ENCODE assay signal across 34 cellular contexts in genomic region chr7:27203964-27204594, GRCh38. TPM values are rescaled to one million over a fixed set of nuclear protein-coding genes. Genes with fewer than 3 reads are reported as not detected.
DNase-seq lines count a peak whose midpoint lies in the region; ATAC-seq, FAIRE-seq and TF ChIP-seq lines count a peak whose summit lies in the region.
"Had no signal": no experiment of that assay in that cellular context is flagged by ENCODE, and none has a peak within 500 bp of the region (broad histone marks: within the 10 kb centered on the region; RNA-seq: fewer than 3 reads in every experiment).

No MANE protein-coding gene starts in this region.

- H2BK5ac ChIP-seq in H1 (ENCODE audit: low read depth, low read length), result no peak overlapping the region

- no peak for DNase-seq in T-helper 1 cell
- DNase-seq in H1 (ENCODE audit: low read depth in 1 of 2, low spot score in 2 of 2), result peak in 1 of 2 experiments; percentile 42
- DNase-seq in naive B cell, result no peak
- no peak for DNase-seq in transverse colon
- DNase-seq in esophagus muscularis mucosa (ENCODE audit: extremely low spot score), result no peak
- no peak for DNase-seq in NCI-H2227 (lab: John Stamatoyannopoulos, UW; ENCODE audit: unreplicated experiment)
- DNase-seq: 8988T; activated CD8-positive, alpha-beta T cell treated with anti-CD3 and anti-CD28 coated beads, Interleukin-2, amount 10 ng/mL, durations not matched to agents 7 days and 5 days; activated gamma-delta T cell treated with Interleukin-2 at 50 U/mL for 16 hours; CD4-positive, alpha-beta T cell; cortex of kidney; hypothalamus; immature natural killer cell; NCI-H1092 treated with DMSO at 0.1 percent for 48 hours; NCI-H187; NCI-H2171 treated with DMSO at 0.1 percent for 48 hours; NCI-H524 treated with DMSO at 0.1 percent for 48 hours; NK-92 treated with Interleukin-12 subunit alpha and Interleukin-12 subunit beta, amount 100 ng/mL, for 24 hours; posterior cingulate gyrus; stimulated activated CD4-positive, alpha-beta T cell treated with anti-CD3 and anti-CD28 coated beads, Interleukin-15, amount 100 ng/mL, for 24 hours; stimulated activated naive CD4-positive, alpha-beta T cell treated with Interleukin-2 at 50 U/mL for 16 hours; T-helper 17 cell had no signal

- H2BK15ac ChIP-seq in H1 (ENCODE audit: low read length), result no peak overlapping the region

- in situ Hi-C loops in transverse colon (cut with MboI; ENCODE audit: low pct_ligation_motif_present in 1 of 4, low pct_unique_long_range_greater_than_20kb in 1 of 4, low sequenced_read_pairs in 3 of 4), result loop anchor here (10.0 to 25.0 kb wide), 7 partner anchors 371 to 808 kb away; no protein-coding TSS in a partner anchor

- H3K27ac Mint-ChIP-seq in T-helper 1 cell treated with Interleukin-12 subunit alpha and Interleukin-12 subunit beta and Interleukin-4 antibody, amounts not matched to agents 30 μg/mL and 1 μg/mL, for 36 hours, result peak overlapping the region; percentile 11
- H3K27ac Mint-ChIP-seq in naive B cell, result peak overlapping the region in 5 of 6 donors; percentile 52 to 96 (median 86)
- H3K27ac Mint-ChIP-seq: activated CD8-positive, alpha-beta T cell treated with anti-CD3 and anti-CD28 coated beads, Interleukin-2, amount 10 ng/mL, durations not matched to agents 7 days and 5 days; CD4-positive, alpha-beta T cell; immature natural killer cell; neural progenitor cell; T-helper 17 cell had no signal

- H3K23ac ChIP-seq in H1 (ENCODE audit: insufficient read length), result no peak overlapping the region

- H3K27me3 Mint-ChIP-seq in T-helper 1 cell treated with Interleukin-12 subunit alpha and Interleukin-12 subunit beta and Interleukin-4 antibody, amounts not matched to agents 30 μg/mL and 1 μg/mL, for 36 hours (ENCODE audit: low read depth), result peaks cover 87% of the 10 kb centered on the region
- peaks cover 80 to 96% (median 93%) of the 10 kb centered on the region in 3 donors for H3K27me3 Mint-ChIP-seq in naive B cell

- H3K9me3 Mint-ChIP-seq in T-helper 1 cell treated with Interleukin-12 subunit alpha and Interleukin-12 subunit beta and Interleukin-4 antibody, amounts not matched to agents 30 μg/mL and 1 μg/mL, for 36 hours, result no peaks in the 10 kb centered on the region
- H3K9me3 Mint-ChIP-seq in naive B cell, result peaks cover 0 to 30% (median 9%) of the 10 kb centered on the region in 7 donors
- H3K9me3 Mint-ChIP-seq: CD4-positive, alpha-beta T cell had no signal

- TF ChIP-seq CTCF in H1 (IDR thresholded peaks at IDR 0.05; ENCODE audit: control extremely low read depth in 1 of 3, insufficient read depth in 1 of 3, low read depth in 1 of 3, low read length in 3 of 3), result no peak
- no peak for TF ChIP-seq CTCF in transverse colon (IDR thresholded peaks at IDR 0.05)
- no peak for TF ChIP-seq CTCF in esophagus muscularis mucosa (IDR thresholded peaks at IDR 0.05)

- TF ChIP-seq RAD21 in H1 (IDR thresholded peaks at IDR 0.05 in 1 of 2, conservative IDR thresholded peaks at IDR 0.05 in 1 of 2; ENCODE audit: low read depth in 2 of 2, low read length in 2 of 2), result no peak

- CTCF ChIA-PET in H1 (lab: Charles Lee; ENCODE audit: partially characterized antibody), result interaction anchor here (0.6 to 2.1 kb wide), 8 partner anchors 8 to 571 kb away, joined by 3 to 7 read pairs (median 4); no protein-coding TSS in a partner anchor

- H3K79me2 ChIP-seq in H1 (ENCODE audit: control insufficient read depth in 1 of 2, insufficient read depth in 2 of 2, low read length in 2 of 2), result no peaks in the 10 kb centered on the region

- no peak for TF ChIP-seq POLR2A in H1 (IDR thresholded peaks at IDR 0.05; ENCODE audit: control extremely low read depth in 1 of 2, low read depth in 2 of 2, low read length in 2 of 2)
- no peak for TF ChIP-seq POLR2A in transverse colon (IDR thresholded peaks at IDR 0.05)
- TF ChIP-seq POLR2A in esophagus muscularis mucosa (IDR thresholded peaks at IDR 0.05; ENCODE audit: low read depth), result no peak

- H4K8ac ChIP-seq in H1 (ENCODE audit: extremely low read depth, insufficient read depth, low read length), result no peak overlapping the region

- H3K9ac ChIP-seq in H1 (replicated peaks in 1 of 4; ENCODE audit: extremely low read depth in 1 of 4, low read depth in 3 of 4, low read length in 3 of 4), result no peak overlapping the region
- H3K9ac ChIP-seq: neural progenitor cell had no signal

- 40% methylated on average over 3 of the region's 4 CpGs; no CpG with 5 or more reads in 1 of the 2 experiments for WGBS in H1 (ENCODE audit: extremely low coverage in 1 of 2, insufficient coverage in 1 of 2, insufficient read length in 1 of 2, insufficient replicate concordance in 2 of 2, low coverage in 1 of 2, low lambda C conversion rate in 2 of 2, missing lambda C conversion rate in 1 of 2), 2 experiments
- 17 to 31% methylated on average over 2 to 4 of the region's 4 CpGs for WGBS in transverse colon (ENCODE audit: low coverage in 1 of 2), 2 donors
- WGBS in esophagus muscularis mucosa, result 22% methylated on average over 4 of the region's 4 CpGs

- no peak overlapping the region for H2BK20ac ChIP-seq in H1 (ENCODE audit: low read length)

- no peak overlapping the region for H3K4ac ChIP-seq in H1 (replicated peaks; ENCODE audit: insufficient read length, low read depth, low read length)

- no peak for FAIRE-seq in H1 (lab: Jason Lieb, UNC)
- FAIRE-seq: astrocyte, GM12878, H54 had no signal

- peaks cover 30 to 48% of the 10 kb centered on the region in 2 experiments for H4K20me1 ChIP-seq in H1 (replicated peaks in 1 of 2; ENCODE audit: control insufficient read depth in 1 of 2, insufficient read depth in 2 of 2, low read length in 2 of 2)

- H2AFZ ChIP-seq in H1 (ENCODE audit: low read length), result no peak overlapping the region
- H2AFZ ChIP-seq: neural progenitor cell had no signal

- no peak overlapping the region for H4K5ac ChIP-seq in H1 (ENCODE audit: insufficient read length, low read depth, low read length)

- peaks cover 9% of the 10 kb centered on the region for H3K4me1 Mint-ChIP-seq in T-helper 1 cell treated with Interleukin-12 subunit alpha and Interleukin-12 subunit beta and Interleukin-4 antibody, amounts not matched to agents 30 μg/mL and 1 μg/mL, for 36 hours (ENCODE audit: low read depth)
- H3K4me1 Mint-ChIP-seq in naive B cell, result peaks cover 30 to 42% (median 36%) of the 10 kb centered on the region in 3 donors

- H4K91ac ChIP-seq in H1 (replicated peaks; ENCODE audit: insufficient read length, low read length), result no peak overlapping the region

- H3K4me1 ChIP-seq in H1 (replicated peaks in 1 of 4; ENCODE audit: control insufficient read depth in 3 of 4, insufficient read depth in 4 of 4, low read length in 3 of 4) (peaks cover 0 to 5% (median 3%) of the 10 kb centered on the region in 4 experiments; a peak in 5 of 7 replicates), transverse colon (peaks cover 4 to 41% (median 20%) of the 10 kb centered on the region in 4 donors), esophagus muscularis mucosa (peaks cover 20 to 51% (median 43%) of the 10 kb centered on the region in 4 donors)

- H3K36me3 Mint-ChIP-seq in T-helper 1 cell treated with Interleukin-12 subunit alpha and Interleukin-12 subunit beta and Interleukin-4 antibody, amounts not matched to agents 30 μg/mL and 1 μg/mL, for 36 hours (ENCODE audit: low read depth), result no peaks in the 10 kb centered on the region
- peaks cover 0 to 5% of the 10 kb centered on the region in 2 donors for H3K36me3 Mint-ChIP-seq in naive B cell
- H3K36me3 Mint-ChIP-seq: immature natural killer cell, neural progenitor cell had no signal

- H3K27me3 ChIP-seq in H1 (replicated peaks in 1 of 4; ENCODE audit: control insufficient read depth in 3 of 4, extremely low read depth in 1 of 4, insufficient read depth in 3 of 4, low read length in 3 of 4) (peaks cover 97 to 100% (median 100%) of the 10 kb centered on the region in 4 experiments), transverse colon (peaks cover 89% of the 10 kb centered on the region), esophagus muscularis mucosa (peaks cover 13 to 100% (median 67%) of the 10 kb centered on the region in 4 donors)

- no peak overlapping the region for H3K56ac ChIP-seq in H1 (replicated peaks; ENCODE audit: insufficient read length, low read depth, low read length)

- peaks cover 0 to 16% (median 0%) of the 10 kb centered on the region in 4 experiments; a peak in 1 of 8 replicates for H3K36me3 ChIP-seq in H1 (ENCODE audit: control insufficient read depth in 2 of 4, insufficient read depth in 4 of 4, low read length in 3 of 4)
- no peaks in the 10 kb centered on the region for H3K36me3 ChIP-seq in transverse colon
- no peaks in the 10 kb centered on the region for H3K36me3 ChIP-seq in esophagus muscularis mucosa
- H3K36me3 ChIP-seq: neural progenitor cell, thoracic aorta had no signal

- no peak overlapping the region for H2AK5ac ChIP-seq in H1 (ENCODE audit: low read depth, low read length)

- H3K23me2 ChIP-seq in H1 (ENCODE audit: low read depth, low read length), result no peaks in the 10 kb centered on the region; the same call in 1 of the 2 replicates

- H3K4me3 ChIP-seq in H1 (ENCODE audit: extremely low read depth in 1 of 4, insufficient read depth in 2 of 4, low read depth in 3 of 4, low read length in 4 of 4) (no peak overlapping the region), transverse colon (peak overlapping the region in 3 of 4 donors; percentile 18 to 73 (median 57)), esophagus muscularis mucosa (no peak overlapping the region)
- H3K4me3 ChIP-seq: GM12878 had no signal

- no peak overlapping the region for H2BK120ac ChIP-seq in H1 (replicated peaks; ENCODE audit: low read depth, low read length)

- no peak overlapping the region for H3K14ac ChIP-seq in H1 (ENCODE audit: insufficient read length)

- H3K79me1 ChIP-seq in H1 (ENCODE audit: low read depth, low read length), result no peaks in the 10 kb centered on the region; the same call in 1 of the 2 replicates

- H3K4me2 ChIP-seq in H1 (ENCODE audit: insufficient read depth in 1 of 2, low read depth in 2 of 2, low read length in 2 of 2), result no peak overlapping the region

- H3K9me3 ChIP-seq in H1 (ENCODE audit: insufficient read depth in 2 of 2, low read depth in 1 of 2, low read length in 1 of 2) (no peaks in the 10 kb centered on the region; a peak in 1 of 4 replicates), transverse colon (no peaks in the 10 kb centered on the region), esophagus muscularis mucosa (no peaks in the 10 kb centered on the region)
- H3K9me3 ChIP-seq: SJSA1, thoracic aorta had no signal

- H3K4me3 Mint-ChIP-seq in T-helper 1 cell treated with Interleukin-12 subunit alpha and Interleukin-12 subunit beta and Interleukin-4 antibody, amounts not matched to agents 30 μg/mL and 1 μg/mL, for 36 hours, result no peak overlapping the region
- peak overlapping the region in 2 of 8 donors; percentile 19 to 85 for H3K4me3 Mint-ChIP-seq in naive B cell
- H3K4me3 Mint-ChIP-seq: activated CD8-positive, alpha-beta T cell treated with anti-CD3 and anti-CD28 coated beads, Interleukin-2, amount 10 ng/mL, durations not matched to agents 7 days and 5 days; CD4-positive, alpha-beta T cell; neural progenitor cell had no signal

- H3K27ac ChIP-seq in H1 (ENCODE audit: low read depth, low read length) (no peak overlapping the region), transverse colon (peak overlapping the region; percentile 76 to 99 (median 96)), esophagus muscularis mucosa (replicated peaks in 1 of 4) (no peak overlapping the region)
- H3K27ac ChIP-seq: neural progenitor cell, SJSA1, thoracic aorta had no signal

- H3K18ac ChIP-seq in H1 (ENCODE audit: extremely low read depth, low read length), result no peak overlapping the region

- ATAC-seq in naive B cell (ENCODE audit: low read depth in 2 of 2), result no peak
- ATAC-seq in GM19452 (IDR thresholded peaks at IDR 0.05; ENCODE audit: unreplicated experiment), result no peak
- ATAC-seq: activated CD8-positive, alpha-beta T cell treated with anti-CD3 and anti-CD28 coated beads, Interleukin-2, amount 10 ng/mL, durations not matched to agents 7 days and 5 days; GM12878; Panc1; T-helper 17 cell had no signal

- intact Hi-C loops in transverse colon (cut with DNase I; ENCODE audit: low total_unique reads), result loop anchor here (10.0 kb wide), 1 partner anchor 371 kb away; no protein-coding TSS in a partner anchor
- intact Hi-C loops in esophagus muscularis mucosa (cut with DNase I), result loop anchor here (10.0 kb wide), 1 partner anchor 581 kb away; no protein-coding TSS in a partner anchor

- POLR2A ChIA-PET in H1 (lab: Charles Lee; ENCODE audit: partially characterized antibody), result interaction anchor here (1.2 kb wide), 1 partner anchor 35 kb away, joined by 3 read pairs; no protein-coding TSS in a partner anchor

- TF ChIP-seq EP300 in H1 (IDR thresholded peaks at IDR 0.05; ENCODE audit: borderline replicate concordance in 1 of 2, low read depth in 2 of 2, low read length in 2 of 2), result no peak
- TF ChIP-seq EP300 in transverse colon (IDR thresholded peaks at IDR 0.05; ENCODE audit: low read depth), result no peak
- TF ChIP-seq EP300 in esophagus muscularis mucosa (IDR thresholded peaks at IDR 0.05), result no peak

- no peak overlapping the region for H2BK12ac ChIP-seq in H1 (ENCODE audit: low read depth, low read length)

RNA-seq across cellular contexts. Expression of gene HOXA13, which starts 4.2 kb away (rescaled TPM):
- not detected in 2 replicates for total RNA-seq in H1 (2021; fragmentation: NEBNext Ultra II Directional; extraction: Animal tissue kit (Norgen Biotek cat#: 25700))
- polyA plus RNA-seq in H1 (2011; rRNA removed) (not detected in 2 replicates), naive B cell (ENCODE audit: low read depth in 6 of 6) (not detected)
- polyA plus RNA-seq in H1 (2011; cell fraction: cytosol; rRNA removed), result not detected
- polyA plus RNA-seq in H1 (2011; cell fraction: nucleus; rRNA removed), result not detected
- 0.07 TPM in 1 of 4 replicates, not detected in the others for polyA plus RNA-seq in H1 (2012, experiment 1 of 2)
- polyA plus RNA-seq in H1 (2012, experiment 2 of 2), result not detected
- polyA plus RNA-seq in H1 (2013, experiment 1 of 2), result not detected
- not detected for polyA plus RNA-seq in H1 (2013, experiment 2 of 2)
- not detected in 2 replicates for polyA minus RNA-seq in H1 (2011; rRNA and poly(A)+ RNA removed)
- polyA minus RNA-seq in H1 (2011; cell fraction: cytosol; rRNA and poly(A)+ RNA removed), result not detected
- not detected for polyA minus RNA-seq in H1 (2011; cell fraction: nucleus; rRNA and poly(A)+ RNA removed)
- total RNA-seq in transverse colon (10 to 100 TPM; 22.5 to 69.9 (median 38.7) TPM), esophagus muscularis mucosa (not detected)
- total RNA-seq: activated CD8-positive, alpha-beta T cell treated with anti-CD3 and anti-CD28 coated beads, Interleukin-2, amount 10 ng/mL, durations not matched to agents 7 days and 5 days; astrocyte; cardiac septum; CD4-positive, alpha-beta T cell; GM12878; liver; T-helper 17 cell had no signal
- polyA plus RNA-seq: GM12878, immature natural killer cell had no signal

RNA-seq across cellular contexts. Expression of gene HOXA11, which starts 19.0 kb away (rescaled TPM):
- total RNA-seq in H1 (2021; fragmentation: NEBNext Ultra II Directional; extraction: Animal tissue kit (Norgen Biotek cat#: 25700)), result not detected in 2 replicates
- polyA plus RNA-seq in H1 (2011; rRNA removed) (not detected in 2 replicates), naive B cell (ENCODE audit: low read depth in 6 of 6) (not detected)
- not detected for polyA plus RNA-seq in H1 (2011; cell fraction: cytosol; rRNA removed)
- not detected for polyA plus RNA-seq in H1 (2011; cell fraction: nucleus; rRNA removed)
- polyA plus RNA-seq in H1 (2012, experiment 1 of 2), result not detected in 4 replicates
- polyA plus RNA-seq in H1 (2012, experiment 2 of 2), result not detected
- polyA plus RNA-seq in H1 (2013, experiment 1 of 2), result not detected
- not detected for polyA plus RNA-seq in H1 (2013, experiment 2 of 2)
- not detected in 2 replicates for polyA minus RNA-seq in H1 (2011; rRNA and poly(A)+ RNA removed)
- not detected for polyA minus RNA-seq in H1 (2011; cell fraction: cytosol; rRNA and poly(A)+ RNA removed)
- not detected for polyA minus RNA-seq in H1 (2011; cell fraction: nucleus; rRNA and poly(A)+ RNA removed)
- total RNA-seq in transverse colon (10 to 100 TPM in 1 of 4 donors, 1 to 10 TPM in 3; 4.5 to 21.3 (median 7.7) TPM), esophagus muscularis mucosa (not detected)
- total RNA-seq: activated CD8-positive, alpha-beta T cell treated with anti-CD3 and anti-CD28 coated beads, Interleukin-2, amount 10 ng/mL, durations not matched to agents 7 days and 5 days; astrocyte; cardiac septum; CD4-positive, alpha-beta T cell; GM12878; liver; mononuclear cell; T-helper 17 cell had no signal
- polyA plus RNA-seq: GM12878, immature natural killer cell, liver had no signal

RNA-seq across cellular contexts. Expression of gene HOXA10, which starts 30.0 kb away (rescaled TPM):
- total RNA-seq in H1 (2021; fragmentation: NEBNext Ultra II Directional; extraction: Animal tissue kit (Norgen Biotek cat#: 25700)), result not detected in 2 replicates
- not detected in 2 replicates for polyA plus RNA-seq in H1 (2011; rRNA removed)
- not detected for polyA plus RNA-seq in H1 (2011; cell fraction: cytosol; rRNA removed)
- polyA plus RNA-seq in H1 (2011; cell fraction: nucleus; rRNA removed), result not detected
- not detected in 4 replicates for polyA plus RNA-seq in H1 (2012, experiment 1 of 2)
- not detected for polyA plus RNA-seq in H1 (2012, experiment 2 of 2)
- polyA plus RNA-seq in H1 (2013, experiment 1 of 2), result not detected
- not detected for polyA plus RNA-seq in H1 (2013, experiment 2 of 2)
- not detected in 2 replicates for polyA minus RNA-seq in H1 (2011; rRNA and poly(A)+ RNA removed)
- polyA minus RNA-seq in H1 (2011; cell fraction: cytosol; rRNA and poly(A)+ RNA removed), result not detected
- polyA minus RNA-seq in H1 (2011; cell fraction: nucleus; rRNA and poly(A)+ RNA removed), result not detected
- polyA plus RNA-seq in naive B cell (ENCODE audit: low read depth in 6 of 6), result not detected
- 10 to 100 TPM; 19.8 to 68.9 (median 36.4) TPM for total RNA-seq in transverse colon
- not detected for total RNA-seq in esophagus muscularis mucosa
- total RNA-seq: activated CD8-positive, alpha-beta T cell treated with anti-CD3 and anti-CD28 coated beads, Interleukin-2, amount 10 ng/mL, durations not matched to agents 7 days and 5 days; astrocyte; cardiac septum; CD4-positive, alpha-beta T cell; GM12878; T-helper 17 cell had no signal
- polyA plus RNA-seq: GM12878 had no signal

RNA-seq across cellular contexts. Expression of gene EVX1, which starts 38.5 kb away (rescaled TPM):
- not detected in 2 replicates for total RNA-seq in H1 (2021; fragmentation: NEBNext Ultra II Directional; extraction: Animal tissue kit (Norgen Biotek cat#: 25700))
- 0.02 TPM in 1 of 2 replicates, not detected in the other for polyA plus RNA-seq in H1 (2011; rRNA removed)
- not detected for polyA plus RNA-seq in H1 (2011; cell fraction: cytosol; rRNA removed)
- not detected for polyA plus RNA-seq in H1 (2011; cell fraction: nucleus; rRNA removed)
- 0.13 TPM in 1 of 4 replicates, not detected in the others for polyA plus RNA-seq in H1 (2012, experiment 1 of 2)
- 0.07 TPM for polyA plus RNA-seq in H1 (2012, experiment 2 of 2)
- not detected for polyA plus RNA-seq in H1 (2013, experiment 1 of 2)
- not detected for polyA plus RNA-seq in H1 (2013, experiment 2 of 2)
- not detected in 2 replicates for polyA minus RNA-seq in H1 (2011; rRNA and poly(A)+ RNA removed)
- polyA minus RNA-seq in H1 (2011; cell fraction: cytosol; rRNA and poly(A)+ RNA removed), result not detected
- not detected for polyA minus RNA-seq in H1 (2011; cell fraction: nucleus; rRNA and poly(A)+ RNA removed)
- polyA plus RNA-seq in naive B cell (ENCODE audit: low read depth in 6 of 6), result not detected
- total RNA-seq in transverse colon, result 10 to 100 TPM in 1 of 4 donors, 1 to 10 TPM in 2, not detected in 1; 1.4 to 17.2 (median 3.4) TPM
- not detected for total RNA-seq in esophagus muscularis mucosa
- total RNA-seq: activated CD8-positive, alpha-beta T cell treated with anti-CD3 and anti-CD28 coated beads, Interleukin-2, amount 10 ng/mL, durations not matched to agents 7 days and 5 days; astrocyte; cardiac septum; GM12878; liver; mononuclear cell; SJSA1; thoracic aorta had no signal
- polyA plus RNA-seq: GM12878, immature natural killer cell, liver had no signal

RNA-seq across cellular contexts. Expression of gene HOXA9, which starts 38.7 kb away (rescaled TPM):
- total RNA-seq in H1 (2021; fragmentation: NEBNext Ultra II Directional; extraction: Animal tissue kit (Norgen Biotek cat#: 25700)), result not detected in 2 replicates
- polyA plus RNA-seq in H1 (2011; rRNA removed) (not detected in 2 replicates), naive B cell (ENCODE audit: low read depth in 6 of 6) (not detected)
- polyA plus RNA-seq in H1 (2011; cell fraction: cytosol; rRNA removed), result not detected
- polyA plus RNA-seq in H1 (2011; cell fraction: nucleus; rRNA removed), result not detected
- polyA plus RNA-seq in H1 (2012, experiment 1 of 2), result not detected in 4 replicates
- not detected for polyA plus RNA-seq in H1 (2012, experiment 2 of 2)
- polyA plus RNA-seq in H1 (2013, experiment 1 of 2), result not detected
- not detected for polyA plus RNA-seq in H1 (2013, experiment 2 of 2)
- polyA minus RNA-seq in H1 (2011; rRNA and poly(A)+ RNA removed), result not detected in 2 replicates
- not detected for polyA minus RNA-seq in H1 (2011; cell fraction: cytosol; rRNA and poly(A)+ RNA removed)
- not detected for polyA minus RNA-seq in H1 (2011; cell fraction: nucleus; rRNA and poly(A)+ RNA removed)
- total RNA-seq in transverse colon (100 to 1,000 TPM in 1 of 4 donors, 10 to 100 TPM in 3; 19.5 to 130 (median 50.6) TPM), esophagus muscularis mucosa (under 1 TPM in 1 of 4 donors, not detected in 3; 0.50 TPM)
- total RNA-seq: activated CD8-positive, alpha-beta T cell treated with anti-CD3 and anti-CD28 coated beads, Interleukin-2, amount 10 ng/mL, durations not matched to agents 7 days and 5 days; astrocyte; cardiac septum; CD4-positive, alpha-beta T cell; GM12878; T-helper 17 cell; thoracic aorta had no signal
- polyA plus RNA-seq: GM12878 had no signal

Comparison
In these comparisons a context has a peak if more than half of its experiments do, and no peak if none do; other contexts are left out.
1. H3K27ac ChIP-seq: peak in transverse colon (4 of 4); none in H1 (single experiment) and esophagus muscularis mucosa (0 of 4).
2. H3K4me3 ChIP-seq: peak in transverse colon (3 of 4); none in H1 (0 of 4) and esophagus muscularis mucosa (0 of 4).
3. RNA of gene HOXA13, which starts 4.2 kb away (total RNA-seq): 22.5 to 69.9 TPM in transverse colon; not detected in H1 and not detected in esophagus muscularis mucosa; every median in the first group is over 10 times any median in the second.
4. RNA of gene HOXA10, which starts 30.0 kb away (total RNA-seq): 19.8 to 68.9 TPM in transverse colon; not detected in H1 and not detected in esophagus muscularis mucosa; every median in the first group is over 10 times any median in the second.